2 cellular contexts compared by ENCODE assay signal in the genomic region with DNA sequence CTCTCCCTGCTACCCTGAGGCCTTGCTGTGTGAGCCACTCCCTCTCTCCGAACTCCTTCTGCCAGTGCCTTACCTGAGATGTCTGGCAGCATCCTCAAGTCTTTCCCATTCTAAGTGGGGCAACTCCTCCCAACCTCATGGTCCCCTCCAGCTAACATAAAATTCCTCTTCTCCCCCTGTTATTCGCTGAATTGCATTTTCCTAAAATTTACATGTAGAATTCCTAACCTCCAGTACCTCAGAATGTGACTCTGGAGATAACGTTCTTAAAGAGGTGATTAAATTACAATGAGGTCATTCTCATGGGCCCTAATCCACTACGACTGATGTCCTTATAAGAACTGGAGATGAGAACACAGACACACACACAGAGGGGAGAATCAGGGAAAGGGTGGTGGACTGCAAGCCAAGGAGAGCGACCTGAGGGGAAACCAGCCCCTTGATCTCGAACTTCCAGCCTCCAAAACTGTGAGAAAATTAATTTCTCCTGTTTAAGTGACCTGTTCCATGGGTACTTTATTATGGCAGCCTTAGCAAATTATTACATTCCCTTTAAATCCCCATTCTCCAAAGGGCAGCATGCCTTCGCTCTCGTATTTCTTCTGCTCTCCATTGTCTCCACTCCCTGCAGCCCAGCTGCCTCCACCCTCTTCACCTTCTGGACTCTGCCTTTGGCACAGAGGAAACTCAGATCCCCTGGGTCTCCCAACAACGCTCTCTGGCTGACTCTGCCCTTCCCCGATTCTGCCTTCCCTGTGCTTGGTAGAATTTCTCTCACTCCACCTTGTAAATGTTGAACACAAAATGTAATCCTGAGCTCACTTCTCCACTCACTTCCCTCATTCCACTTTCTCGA.
A peak's percentile ranks its signal among the peaks of the same experiment; 100 is the strongest.
TF ChIP-seq lines count a peak whose summit lies in the region.

No MANE protein-coding gene starts in this region.

TF ChIP-seq in A549, 52 proteins besides CTCF, POLR2A, EP300 and RAD21:
- TF ChIP-seq RARB (CRISPR knock-in tag; IDR thresholded peaks at IDR 0.05), result no peak
- peak; percentile 53 for TF ChIP-seq MAFK (IDR thresholded peaks at IDR 0.05; ENCODE audit: partially characterized antibody)

TF ChIP-seq in WTC11, 78 proteins besides CTCF, POLR2A, EP300 and RAD21:
- TF ChIP-seq USF1 (CRISPR knock-in tag; IDR thresholded peaks at IDR 0.05) (no peak), PREB (CRISPR knock-in tag; IDR thresholded peaks at IDR 0.05; ENCODE audit: borderline replicate concordance) (no peak), PRRX2 (CRISPR knock-in tag; IDR thresholded peaks at IDR 0.05) (no peak), ZNF671 (CRISPR knock-in tag; IDR thresholded peaks at IDR 0.05) (no peak), RORB (CRISPR knock-in tag; IDR thresholded peaks at IDR 0.05) (no peak), ZNF416 (CRISPR knock-in tag; IDR thresholded peaks at IDR 0.05) (no peak)
- TF ChIP-seq, protein P1, sequence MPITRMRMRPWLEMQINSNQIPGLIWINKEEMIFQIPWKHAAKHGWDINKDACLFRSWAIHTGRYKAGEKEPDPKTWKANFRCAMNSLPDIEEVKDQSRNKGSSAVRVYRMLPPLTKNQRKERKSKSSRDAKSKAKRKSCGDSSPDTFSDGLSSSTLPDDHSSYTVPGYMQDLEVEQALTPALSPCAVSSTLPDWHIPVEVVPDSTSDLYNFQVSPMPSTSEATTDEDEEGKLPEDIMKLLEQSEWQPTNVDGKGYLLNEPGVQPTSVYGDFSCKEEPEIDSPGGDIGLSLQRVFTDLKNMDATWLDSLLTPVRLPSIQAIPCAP (CRISPR knock-in tag; IDR thresholded peaks at IDR 0.05), result no peak
- TF ChIP-seq, protein P2, sequence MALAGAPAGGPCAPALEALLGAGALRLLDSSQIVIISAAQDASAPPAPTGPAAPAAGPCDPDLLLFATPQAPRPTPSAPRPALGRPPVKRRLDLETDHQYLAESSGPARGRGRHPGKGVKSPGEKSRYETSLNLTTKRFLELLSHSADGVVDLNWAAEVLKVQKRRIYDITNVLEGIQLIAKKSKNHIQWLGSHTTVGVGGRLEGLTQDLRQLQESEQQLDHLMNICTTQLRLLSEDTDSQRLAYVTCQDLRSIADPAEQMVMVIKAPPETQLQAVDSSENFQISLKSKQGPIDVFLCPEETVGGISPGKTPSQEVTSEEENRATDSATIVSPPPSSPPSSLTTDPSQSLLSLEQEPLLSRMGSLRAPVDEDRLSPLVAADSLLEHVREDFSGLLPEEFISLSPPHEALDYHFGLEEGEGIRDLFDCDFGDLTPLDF (CRISPR knock-in tag; IDR thresholded peaks at IDR 0.05), result no peak
- TF ChIP-seq, protein P3, sequence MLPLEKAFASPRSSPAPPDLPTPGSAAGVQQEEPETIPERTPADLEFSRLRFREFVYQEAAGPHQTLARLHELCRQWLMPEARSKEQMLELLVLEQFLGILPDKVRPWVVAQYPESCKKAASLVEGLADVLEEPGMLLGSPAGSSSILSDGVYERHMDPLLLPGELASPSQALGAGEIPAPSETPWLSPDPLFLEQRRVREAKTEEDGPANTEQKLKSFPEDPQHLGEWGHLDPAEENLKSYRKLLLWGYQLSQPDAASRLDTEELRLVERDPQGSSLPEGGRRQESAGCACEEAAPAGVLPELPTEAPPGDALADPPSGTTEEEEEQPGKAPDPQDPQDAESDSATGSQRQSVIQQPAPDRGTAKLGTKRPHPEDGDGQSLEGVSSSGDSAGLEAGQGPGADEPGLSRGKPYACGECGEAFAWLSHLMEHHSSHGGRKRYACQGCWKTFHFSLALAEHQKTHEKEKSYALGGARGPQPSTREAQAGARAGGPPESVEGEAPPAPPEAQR (CRISPR knock-in tag; IDR thresholded peaks at IDR 0.05), result no peak
